28 cellular contexts compared by ENCODE assay signal in the genomic region with DNA sequence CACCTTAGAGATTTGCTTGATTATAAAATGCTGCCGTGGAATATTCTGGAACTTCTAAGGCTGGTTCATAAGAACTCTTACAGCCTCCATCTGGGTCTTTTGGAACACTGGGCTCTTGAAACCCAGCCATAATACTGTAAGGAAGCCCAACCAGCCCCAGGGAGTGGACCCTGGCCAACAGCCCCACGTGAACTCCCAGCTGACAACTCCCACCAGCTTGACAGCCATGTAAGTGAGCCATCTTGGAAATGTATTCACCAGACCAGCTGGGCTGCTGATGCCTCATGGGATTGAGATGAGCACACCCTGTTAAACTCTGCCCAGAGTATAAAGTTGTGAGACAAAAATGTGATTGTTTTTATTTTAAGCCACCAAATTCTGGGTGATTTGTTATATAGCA.
"Had no signal": no experiment of that assay in that cellular context is flagged by ENCODE, and none has a peak within 500 bp of the region (broad histone marks: within the 10 kb centered on the region; RNA-seq: fewer than 3 reads in every experiment).

No MANE protein-coding gene starts in this region.

- H3K27ac ChIP-seq: ascending aorta, breast epithelium, cardiac muscle cell, coronary artery, dorsolateral prefrontal cortex, esophagus muscularis mucosa, gastroesophageal sphincter, VCaP had no signal

- DNase-seq: activated CD4-positive, alpha-beta memory T cell treated with anti-CD3 and anti-CD28 coated beads, Interleukin-2, amount 10 ng/mL, durations not matched to agents 7 days and 5 days; activated CD4-positive, alpha-beta T cell treated with anti-CD3 and anti-CD28 coated beads for 1 hour; activated CD4-positive, alpha-beta T cell treated with anti-CD3 and anti-CD28 coated beads for 4 hours; activated CD4-positive, alpha-beta T cell treated with anti-CD3 and anti-CD28 coated beads, Interleukin-2, amount 10 ng/mL, durations not matched to agents 7 days and 5 days; activated CD4-positive, alpha-beta T cell treated with anti-CD3 and anti-CD28 coated beads, Interleukin-2, amount 50 U/mL, for 4 hours; activated CD8-positive, alpha-beta memory T cell treated with anti-CD3 and anti-CD28 coated beads, Interleukin-2, amount 50 U/mL, for 48 hours; activated gamma-delta T cell; activated naive CD4-positive, alpha-beta T cell; activated naive CD4-positive, alpha-beta T cell treated with anti-CD3 and anti-CD28 coated beads, Interleukin-2, amount 10 ng/mL, durations not matched to agents 7 days and 5 days; activated naive CD8-positive, alpha-beta T cell treated with anti-CD3 and anti-CD28 coated beads, Interleukin-2, amount 10 ng/mL, durations not matched to agents 7 days and 5 days; activated T-cell treated with anti-CD3 and anti-CD28 coated beads for 4 hours; activated T-cell treated with anti-CD3 and anti-CD28 coated beads, Interleukin-2, amount 50 U/mL, for 24 hours; activated T-cell treated with anti-CD3 and anti-CD28 coated beads, Interleukin-2, amount 50 U/mL, for 72 hours; dorsolateral prefrontal cortex; effector memory CD8-positive, alpha-beta T cell; erythroblast; foreskin melanocyte; T-helper 17 cell; T1000 had no signal

- H3K9me3 ChIP-seq: ascending aorta, esophagus muscularis mucosa had no signal

- H3K4me1 ChIP-seq: ascending aorta, breast epithelium, esophagus muscularis mucosa, gastroesophageal sphincter had no signal

- ATAC-seq: activated naive CD4-positive, alpha-beta T cell treated with anti-CD3 and anti-CD28 coated beads, Interleukin-2, amount 50 U/mL, for 72 hours; activated T-cell treated with anti-CD3 and anti-CD28 coated beads, Interleukin-2, amount 50 U/mL, for 72 hours; effector memory CD8-positive, alpha-beta T cell; gastroesophageal sphincter; T-helper 17 cell; WTC11 had no signal

- H3K4me3 ChIP-seq: ascending aorta, breast epithelium, cardiac muscle cell, coronary artery, dorsolateral prefrontal cortex, esophagus muscularis mucosa, gastroesophageal sphincter had no signal

- H3K36me3 ChIP-seq: ascending aorta, breast epithelium, cardiac muscle cell, esophagus muscularis mucosa, gastroesophageal sphincter had no signal

- H3K27me3 ChIP-seq: ascending aorta, breast epithelium, cardiac muscle cell, dorsolateral prefrontal cortex, esophagus muscularis mucosa, gastroesophageal sphincter had no signal
